ENCODE assay signal across 1 cellular context in genomic region chr7:100825760-100826545, GRCh38.
TF ChIP-seq lines count a peak whose summit lies in the region.

No MANE protein-coding gene starts in this region.

TF ChIP-seq in HEK293, 187 proteins besides CTCF, POLR2A, EP300 and RAD21 (continued from another document):
- 0 out of 2 replicates have a peak, but pooled peaks have one; percentile 18 for TF ChIP-seq ZBTB10 (tag by site-specific recombination; IDR thresholded peaks at IDR 0.05)
